ENCODE assay signal across 23 cellular contexts in genomic region chr7:143988986-143989745, GRCh38. TPM values are rescaled to one million over a fixed set of nuclear protein-coding genes. Genes with fewer than 3 reads are reported as not detected.
A peak's percentile ranks its signal among the peaks of the same experiment; 100 is the strongest.
DNase-seq lines count a peak whose midpoint lies in the region; TF ChIP-seq lines count a peak whose summit lies in the region.
"Had no signal": no experiment of that assay in that cellular context is flagged by ENCODE, and none has a peak within 500 bp of the region (broad histone marks: within the 10 kb centered on the region; RNA-seq: fewer than 3 reads in every experiment).

No MANE protein-coding gene starts in this region.

- TF ChIP-seq CTCF in HFFc6 (IDR thresholded peaks at IDR 0.05), result no peak
- TF ChIP-seq CTCF in astrocyte of the cerebellum (IDR thresholded peaks at IDR 0.05; ENCODE audit: low read depth, low read length, missing control alignments), result no peak
- no peak for TF ChIP-seq CTCF in fibroblast of the aortic adventitia (IDR thresholded peaks at IDR 0.05; ENCODE audit: insufficient read depth, low read length)
- no peak for TF ChIP-seq CTCF in uterus (IDR thresholded peaks at IDR 0.05)

- intact Hi-C loops in uterus (cut with DNase I; ENCODE audit: low total_unique reads), result no loop called here

- no peaks in the 10 kb centered on the region for H3K9me3 ChIP-seq in uterus
- H3K9me3 ChIP-seq: thyroid gland had no signal

- peak; percentile 54 for DNase-seq in HFFc6
- peak; percentile 49 for DNase-seq in astrocyte of the cerebellum (ENCODE audit: low read depth)
- DNase-seq in fibroblast of the aortic adventitia (ENCODE audit: low read depth), result peak; percentile 60
- no peak for DNase-seq in NCI-H1105 (lab: John Stamatoyannopoulos, UW)
- no peak for DNase-seq in T-helper 9 cell
- DNase-seq in NCI-H2081 treated with DMSO at 0.1 percent for 48 hours (lab: John Stamatoyannopoulos, UW), result no peak
- DNase-seq in uterus, result no peak
- DNase-seq: activated CD4-positive, alpha-beta T cell treated with anti-CD3 and anti-CD28 coated beads, Interleukin-2, amount 10 ng/mL, durations not matched to agents 7 days and 5 days; activated naive CD8-positive, alpha-beta T cell treated with anti-CD3 and anti-CD28 coated beads, Interleukin-2, amount 50 U/mL, for 24 hours; effector memory CD8-positive, alpha-beta T cell; KG1; kidney; mammary epithelial cell; naive thymus-derived CD8-positive, alpha-beta T cell; NCI-H1048; NCI-H510A treated with DMSO at 0.1 percent for 48 hours; stimulated activated naive B cell treated with anti-CD40 and anti-IgM and Interleukin-4, amounts not matched to agents 10 μg/mL and 1 μg/mL and 100 μg/mL, for 72 hours; SW 1271 had no signal

- peak overlapping the region in 1 of 2 donors; percentile 54 for H3K27ac ChIP-seq in uterus
- H3K27ac ChIP-seq: BLaER1 treated with 17β-estradiol and CSF1 and Interleukin-3, amounts not matched to agents 10 nM and 100 nM; parathyroid adenoma; thyroid gland had no signal

- H3K4me3 ChIP-seq in astrocyte of the cerebellum (ENCODE audit: low read depth, low read length), result no peak overlapping the region
- H3K4me3 ChIP-seq in fibroblast of the aortic adventitia (ENCODE audit: low read depth, low read length), result no peak overlapping the region
- H3K4me3 ChIP-seq in uterus, result no peak overlapping the region
- H3K4me3 ChIP-seq: BLaER1 treated with 17β-estradiol and CSF1 and Interleukin-3, amounts not matched to agents 10 nM and 100 nM; thyroid gland had no signal

- no peaks in the 10 kb centered on the region for H3K27me3 ChIP-seq in uterus
- H3K27me3 ChIP-seq: BLaER1 treated with 17β-estradiol and CSF1 and Interleukin-3, amounts not matched to agents 10 nM and 100 nM; thyroid gland had no signal

- in situ Hi-C loops in astrocyte of the cerebellum (cut with HindIII; ENCODE audit: low sequenced_read_pairs), result no loop called here

- peaks cover 22% of the 10 kb centered on the region; the same call in 1 of the 2 replicates for H3K4me1 Mint-ChIP-seq in HFFc6 (ENCODE audit: low read depth)
- H3K4me1 Mint-ChIP-seq: stimulated activated naive B cell treated with anti-CD40 and anti-IgM and Interleukin-4, amounts not matched to agents 10 μg/mL and 1 μg/mL and 100 μg/mL, for 72 hours had no signal

- H3K4me1 ChIP-seq in uterus, result peaks cover 0 to 7% of the 10 kb centered on the region in 2 donors
- H3K4me1 ChIP-seq: BLaER1 treated with 17β-estradiol and CSF1 and Interleukin-3, amounts not matched to agents 10 nM and 100 nM; parathyroid adenoma; thyroid gland had no signal

- TF ChIP-seq POLR2A in uterus (IDR thresholded peaks at IDR 0.05), result no peak

- no peaks in the 10 kb centered on the region for H3K27me3 Mint-ChIP-seq in HFFc6 (ENCODE audit: insufficient read depth)

- no peaks in the 10 kb centered on the region; the same call in 1 of the 2 replicates for H3K9me3 Mint-ChIP-seq in HFFc6

- H3K27ac Mint-ChIP-seq in HFFc6, result peak overlapping the region; percentile 19; the same call in 1 of the 2 replicates
- H3K27ac Mint-ChIP-seq: activated CD4-positive, alpha-beta T cell treated with anti-CD3 and anti-CD28 coated beads, Interleukin-2, amount 10 ng/mL, durations not matched to agents 7 days and 5 days; activated naive CD8-positive, alpha-beta T cell treated with anti-CD3 and anti-CD28 coated beads, Interleukin-2, amount 50 U/mL, for 24 hours; effector memory CD8-positive, alpha-beta T cell; stimulated activated naive B cell treated with anti-CD40 and anti-IgM and Interleukin-4, amounts not matched to agents 10 μg/mL and 1 μg/mL and 100 μg/mL, for 72 hours had no signal

- H3K36me3 ChIP-seq in uterus, result no peaks in the 10 kb centered on the region
- H3K36me3 ChIP-seq: BLaER1 treated with 17β-estradiol and CSF1 and Interleukin-3, amounts not matched to agents 10 nM and 100 nM; thyroid gland had no signal

- H3K36me3 Mint-ChIP-seq in HFFc6 (ENCODE audit: low read depth), result no peaks in the 10 kb centered on the region

- H3K4me3 Mint-ChIP-seq in HFFc6, result no peak overlapping the region
- H3K4me3 Mint-ChIP-seq: activated CD4-positive, alpha-beta T cell treated with anti-CD3 and anti-CD28 coated beads, Interleukin-2, amount 10 ng/mL, durations not matched to agents 7 days and 5 days; activated naive CD8-positive, alpha-beta T cell treated with anti-CD3 and anti-CD28 coated beads, Interleukin-2, amount 50 U/mL, for 24 hours; effector memory CD8-positive, alpha-beta T cell; stimulated activated naive B cell treated with anti-CD40 and anti-IgM and Interleukin-4, amounts not matched to agents 10 μg/mL and 1 μg/mL and 100 μg/mL, for 72 hours had no signal

RNA-seq across cellular contexts. Expression of gene OR6B1, which starts 11.0 kb away (rescaled TPM):
- not detected for total RNA-seq in HFFc6 (2021; fragmentation: NEBNext Ultra II Directional; extraction: Animal tissue kit (Norgen Biotek cat#: 25700))
- not detected in 2 replicates for total RNA-seq in fibroblast of the aortic adventitia (ENCODE audit: low replicate concordance)
- total RNA-seq in uterus, result not detected
- total RNA-seq: activated CD4-positive, alpha-beta T cell treated with anti-CD3 and anti-CD28 coated beads, Interleukin-2, amount 10 ng/mL, durations not matched to agents 7 days and 5 days; G401; kidney; mammary epithelial cell; naive thymus-derived CD8-positive, alpha-beta T cell; sciatic nerve; thyroid gland had no signal

RNA-seq across cellular contexts. Expression of gene OR2F1, which starts 34.5 kb away (rescaled TPM):
- not detected for total RNA-seq in HFFc6 (2021; fragmentation: NEBNext Ultra II Directional; extraction: Animal tissue kit (Norgen Biotek cat#: 25700))
- total RNA-seq in fibroblast of the aortic adventitia (ENCODE audit: low replicate concordance), result 0.09 TPM in 1 of 2 replicates, not detected in the other
- not detected for total RNA-seq in uterus
- total RNA-seq: activated CD4-positive, alpha-beta T cell treated with anti-CD3 and anti-CD28 coated beads, Interleukin-2, amount 10 ng/mL, durations not matched to agents 7 days and 5 days; G401; kidney; mammary epithelial cell; naive thymus-derived CD8-positive, alpha-beta T cell; sciatic nerve; thyroid gland had no signal

RNA-seq across cellular contexts. Expression of gene OR2F2, which starts 54.1 kb away (rescaled TPM):
- not detected for total RNA-seq in HFFc6 (2021; fragmentation: NEBNext Ultra II Directional; extraction: Animal tissue kit (Norgen Biotek cat#: 25700))
- not detected in 2 replicates for total RNA-seq in fibroblast of the aortic adventitia (ENCODE audit: low replicate concordance)
- not detected for total RNA-seq in uterus
- total RNA-seq: activated CD4-positive, alpha-beta T cell treated with anti-CD3 and anti-CD28 coated beads, Interleukin-2, amount 10 ng/mL, durations not matched to agents 7 days and 5 days; G401; kidney; naive thymus-derived CD8-positive, alpha-beta T cell; sciatic nerve; thyroid gland had no signal

RNA-seq across cellular contexts. Expression of gene OR2A5, which starts 59.6 kb away (rescaled TPM):
- not detected for total RNA-seq in HFFc6 (2021; fragmentation: NEBNext Ultra II Directional; extraction: Animal tissue kit (Norgen Biotek cat#: 25700))
- total RNA-seq in fibroblast of the aortic adventitia (ENCODE audit: low replicate concordance), result not detected in 2 replicates
- not detected for total RNA-seq in uterus
- total RNA-seq: activated CD4-positive, alpha-beta T cell treated with anti-CD3 and anti-CD28 coated beads, Interleukin-2, amount 10 ng/mL, durations not matched to agents 7 days and 5 days; G401; kidney; mammary epithelial cell; naive thymus-derived CD8-positive, alpha-beta T cell; sciatic nerve; thyroid gland had no signal

Comparison
In these comparisons a context has a peak if more than half of its experiments do, and no peak if none do; other contexts are left out.
1. DNase-seq: peak in HFFc6 (single experiment), astrocyte of the cerebellum (single experiment) and fibroblast of the aortic adventitia (single experiment); none in NCI-H1105 (single experiment), T-helper 9 cell (single experiment), NCI-H2081 treated with DMSO at 0.1 percent for 48 hours (single experiment) and uterus (0 of 2).